19 cellular contexts compared by ENCODE assay signal in genomic region chr11:130762342-130763037, GRCh38.
DNase-seq lines count a peak whose midpoint lies in the region; ATAC-seq, FAIRE-seq and TF ChIP-seq lines count a peak whose summit lies in the region.
"Had no signal": no experiment of that assay in that cellular context is flagged by ENCODE, and none has a peak within 500 bp of the region (broad histone marks: within the 10 kb centered on the region; RNA-seq: fewer than 3 reads in every experiment).

No MANE protein-coding gene starts in this region.

- H3K4me2 ChIP-seq in BLaER1 treated with 17β-estradiol and CSF1 and Interleukin-3, amounts not matched to agents 10 nM and 100 nM: peak overlapping the region in 7 of 11 experiments; percentile 42 to 68 (median 59); a peak in 12 of 22 replicates
- no peak overlapping the region for H3K4me2 ChIP-seq in smooth muscle cell

- intact Hi-C loops in MCF 10A (cut with micrococcal nuclease) (no loop called here), lower lobe of right lung (cut with DNase I) (no loop called here)

- BruUV-seq in MCF 10A (replicated peaks; lab: Mats Ljungman, UMichigan): no TSS peak

- TF ChIP-seq CTCF in MCF 10A (IDR thresholded peaks at IDR 0.05; ENCODE audit: unreplicated experiment) (no peak), lower lobe of right lung (IDR thresholded peaks at IDR 0.05) (no peak), smooth muscle cell (IDR thresholded peaks at IDR 0.05; ENCODE audit: borderline replicate concordance, insufficient read depth, poor library complexity, severe bottlenecking) (no peak)

- POLR2A ChIA-PET in MCF 10A (lab: Yijun Ruan, JAX): interaction anchor here (0.5 to 1.2 kb wide), 5 partner anchors 13 to 174 kb away, joined by 3 read pairs; no protein-coding TSS in a partner anchor

- H3K4me1 Mint-ChIP-seq in MCF 10A (ENCODE audit: insufficient read depth, unreplicated experiment): peaks cover 24% of the 10 kb centered on the region

- H3K9ac ChIP-seq in BLaER1 treated with 17β-estradiol and CSF1 and Interleukin-3, amounts not matched to agents 10 nM and 100 nM: no peak overlapping the region
- no peak overlapping the region for H3K9ac ChIP-seq in smooth muscle cell (ENCODE audit: low read depth)

- WGBS in smooth muscle cell (ENCODE audit: low lambda C conversion rate): 92% methylated on average over 9 of the region's 10 CpGs

- peaks cover 4 to 10% (median 7%) of the 10 kb centered on the region in 11 experiments; a peak in 21 of 22 replicates for H3K9me3 ChIP-seq in BLaER1 treated with 17β-estradiol and CSF1 and Interleukin-3, amounts not matched to agents 10 nM and 100 nM (replicated peaks in 1 of 11)
- H3K9me3 ChIP-seq in lower lobe of right lung (no peaks in the 10 kb centered on the region), smooth muscle cell (replicated peaks; ENCODE audit: low read depth) (no peaks in the 10 kb centered on the region)

- no peak for FAIRE-seq in H54 (lab: Jason Lieb, UNC)
- FAIRE-seq: GM12878, urothelium cell line had no signal

- no peak overlapping the region for H3K4me3 Mint-ChIP-seq in MCF 10A (ENCODE audit: unreplicated experiment)
- H3K4me3 Mint-ChIP-seq: GM23338; naive thymus-derived CD4-positive, alpha-beta T cell; stimulated activated naive CD8-positive, alpha-beta T cell treated with anti-CD3 and anti-CD28 coated beads, Interleukin-15, Interleukin-2, amounts not matched to agents 100 ng/mL and 50 ng/mL, for 24 hours; T-helper 17 cell had no signal

- no peaks in the 10 kb centered on the region for H3K79me2 ChIP-seq in smooth muscle cell (ENCODE audit: low read depth)

- H4K20me1 ChIP-seq in BLaER1 treated with 17β-estradiol and CSF1 and Interleukin-3, amounts not matched to agents 10 nM and 100 nM: no peaks in the 10 kb centered on the region
- H4K20me1 ChIP-seq in smooth muscle cell (ENCODE audit: low read depth): no peaks in the 10 kb centered on the region

- peaks cover 8 to 54% (median 43%) of the 10 kb centered on the region in 10 experiments; a peak in 18 of 20 replicates for H3K4me1 ChIP-seq in BLaER1 treated with 17β-estradiol and CSF1 and Interleukin-3, amounts not matched to agents 10 nM and 100 nM
- H3K4me1 ChIP-seq in lower lobe of right lung: no peaks in the 10 kb centered on the region
- peaks cover 14% of the 10 kb centered on the region for H3K4me1 ChIP-seq in smooth muscle cell (ENCODE audit: low read depth)

- no peaks in the 10 kb centered on the region for H3K36me3 Mint-ChIP-seq in MCF 10A (ENCODE audit: insufficient read depth, unreplicated experiment)
- H3K36me3 Mint-ChIP-seq: naive thymus-derived CD4-positive, alpha-beta T cell had no signal

- no peak overlapping the region for H3K4me3 ChIP-seq in BLaER1 treated with 17β-estradiol and CSF1 and Interleukin-3, amounts not matched to agents 10 nM and 100 nM
- H3K4me3 ChIP-seq in lower lobe of right lung (no peak overlapping the region), smooth muscle cell (no peak overlapping the region)
- H3K4me3 ChIP-seq: GM12878, GM23338 had no signal

- H3F3A ChIP-seq in smooth muscle cell (ENCODE audit: low read depth): no peaks in the 10 kb centered on the region

- H3K27me3 Mint-ChIP-seq in MCF 10A (ENCODE audit: insufficient read depth, unreplicated experiment): peaks cover 8% of the 10 kb centered on the region
- H3K27me3 Mint-ChIP-seq: stimulated activated naive CD8-positive, alpha-beta T cell treated with anti-CD3 and anti-CD28 coated beads, Interleukin-15, Interleukin-2, amounts not matched to agents 100 ng/mL and 50 ng/mL, for 24 hours had no signal

- no peak overlapping the region for H2AFZ ChIP-seq in smooth muscle cell (ENCODE audit: low read depth)
- H2AFZ ChIP-seq: GM23338 had no signal

- H3K27ac ChIP-seq in BLaER1 treated with 17β-estradiol and CSF1 and Interleukin-3, amounts not matched to agents 10 nM and 100 nM: no peak overlapping the region
- no peak overlapping the region for H3K27ac ChIP-seq in lower lobe of right lung
- H3K27ac ChIP-seq in smooth muscle cell (ENCODE audit: low read depth): no peak overlapping the region

- no peaks in the 10 kb centered on the region for H3K9me3 Mint-ChIP-seq in MCF 10A (ENCODE audit: unreplicated experiment)
- H3K9me3 Mint-ChIP-seq: activated T-helper 2 cell treated with anti-CD3 and anti-CD28 coated beads, Interferon-gamma antibody, Interleukin-2, Interleukin-4, amounts not matched to agents 10 μg/mL and 5 μg/mL and 100 μg/mL, durations not matched to agents 14 hours and 24 hours and 36 hours; naive thymus-derived CD4-positive, alpha-beta T cell; stimulated activated naive CD8-positive, alpha-beta T cell treated with anti-CD3 and anti-CD28 coated beads, Interleukin-15, Interleukin-2, amounts not matched to agents 100 ng/mL and 50 ng/mL, for 24 hours had no signal

- H3K27me3 ChIP-seq in BLaER1 treated with 17β-estradiol and CSF1 and Interleukin-3, amounts not matched to agents 10 nM and 100 nM: no peaks in the 10 kb centered on the region
- H3K27me3 ChIP-seq in lower lobe of right lung (ENCODE audit: low read depth): no peaks in the 10 kb centered on the region
- peaks cover 29% of the 10 kb centered on the region for H3K27me3 ChIP-seq in smooth muscle cell (ENCODE audit: low read depth)

- H3K36me3 ChIP-seq in BLaER1 treated with 17β-estradiol and CSF1 and Interleukin-3, amounts not matched to agents 10 nM and 100 nM: no peaks in the 10 kb centered on the region
- H3K36me3 ChIP-seq in lower lobe of right lung: no peaks in the 10 kb centered on the region
- H3K36me3 ChIP-seq in smooth muscle cell (ENCODE audit: low read depth): no peaks in the 10 kb centered on the region

- TF ChIP-seq POLR2A in H54 (IDR thresholded peaks at IDR 0.05; ENCODE audit: low read depth, low read length): no peak

- H3K27ac Mint-ChIP-seq in MCF 10A (ENCODE audit: low read depth, unreplicated experiment): peak overlapping the region; percentile 78
- H3K27ac Mint-ChIP-seq: activated T-helper 2 cell treated with anti-CD3 and anti-CD28 coated beads, Interferon-gamma antibody, Interleukin-2, Interleukin-4, amounts not matched to agents 10 μg/mL and 5 μg/mL and 100 μg/mL, durations not matched to agents 14 hours and 24 hours and 36 hours; GM23338; naive thymus-derived CD4-positive, alpha-beta T cell; stimulated activated naive CD8-positive, alpha-beta T cell treated with anti-CD3 and anti-CD28 coated beads, Interleukin-15, Interleukin-2, amounts not matched to agents 100 ng/mL and 50 ng/mL, for 24 hours; T-helper 17 cell had no signal

- DNase-seq in NCI-H2081 (lab: John Stamatoyannopoulos, UW): peak; percentile 79 to 95
- peak; percentile 91 for DNase-seq in MCF 10A (ENCODE audit: unreplicated experiment)
- DNase-seq in lower lobe of right lung: peak; percentile 57
- no peak for DNase-seq in H54 (ENCODE audit: insufficient read length, low spot score)
- no peak for DNase-seq in smooth muscle cell (lab: John Stamatoyannopoulos, UW; ENCODE audit: unreplicated experiment)
- DNase-seq in activated gamma-delta T cell treated with Interleukin-2 at 50 U/mL for 16 hours: no peak
- DNase-seq: foreskin fibroblast; Kasumi-1; naive thymus-derived CD4-positive, alpha-beta T cell; NCI-H187; NCI-H82; T-helper 17 cell had no signal

- ATAC-seq in lower lobe of right lung: peak; percentile 44 to 61
- no peak for ATAC-seq in GM18858 (IDR thresholded peaks at IDR 0.05; ENCODE audit: unreplicated experiment)
- ATAC-seq: GM12878; naive thymus-derived CD4-positive, alpha-beta T cell; T-helper 17 cell had no signal

- CTCF ChIA-PET in MCF 10A (lab: Yijun Ruan, JAX): interaction anchor here (0.6 to 1.1 kb wide), 2 partner anchors 40 to 328 kb away, joined by 3 to 4 read pairs; no protein-coding TSS in a partner anchor

Comparison
In these comparisons a context has a peak if more than half of its experiments do, and no peak if none do; other contexts are left out.
1. DNase-seq: peak in NCI-H2081 (2 of 2), MCF 10A (single experiment) and lower lobe of right lung (single experiment); none in H54 (single experiment), smooth muscle cell (single experiment) and activated gamma-delta T cell treated with Interleukin-2 at 50 U/mL for 16 hours (single experiment).